25 cellular contexts compared by ENCODE assay signal in genomic region chr12:126447346-126447745, GRCh38.
"Had no signal": no experiment of that assay in that cellular context is flagged by ENCODE, and none has a peak within 500 bp of the region (broad histone marks: within the 10 kb centered on the region; RNA-seq: fewer than 3 reads in every experiment).

No MANE protein-coding gene starts in this region.

- H3K9me3 ChIP-seq: gastrocnemius medialis, right lobe of liver, thyroid gland, vagina had no signal

- H3K27ac ChIP-seq: gastrocnemius medialis, neural progenitor cell, parathyroid adenoma, right lobe of liver, stomach, thyroid gland, vagina had no signal

- DNase-seq: cortex of kidney; effector memory CD8-positive, alpha-beta T cell; erythroblast; foreskin fibroblast; gastrocnemius medialis; head of caudate nucleus; kidney; mesendoderm; midbrain; naive thymus-derived CD4-positive, alpha-beta T cell; right lobe of liver; small intestine; stimulated activated CD4-positive, alpha-beta T cell treated with anti-CD3 and anti-CD28 coated beads, Interleukin-15, amount 100 ng/mL, for 24 hours; stimulated activated CD4-positive, alpha-beta T cell treated with anti-CD3 and anti-CD28 coated beads, Interleukin-2, amount 100 ng/mL, for 48 hours; stimulated activated naive CD4-positive, alpha-beta T cell; stomach; thyroid gland; trophoblast cell had no signal

- H3K27ac Mint-ChIP-seq: effector memory CD8-positive, alpha-beta T cell; naive thymus-derived CD4-positive, alpha-beta T cell; nephron; neural progenitor cell; progenitor cell of endocrine pancreas had no signal

- H3K4me1 Mint-ChIP-seq: nephron had no signal

- H2AFZ ChIP-seq: neural progenitor cell, parathyroid adenoma had no signal

- H3K4me3 Mint-ChIP-seq: effector memory CD8-positive, alpha-beta T cell; naive thymus-derived CD4-positive, alpha-beta T cell; nephron; neural progenitor cell had no signal

- H3K27me3 Mint-ChIP-seq: effector memory CD8-positive, alpha-beta T cell; naive thymus-derived CD4-positive, alpha-beta T cell; progenitor cell of endocrine pancreas had no signal

- FAIRE-seq: endometrium, kidney, small intestine had no signal

- H3K4me2 ChIP-seq: neural progenitor cell had no signal

- ATAC-seq: effector memory CD8-positive, alpha-beta T cell; gastrocnemius medialis; left lobe of liver; naive thymus-derived CD4-positive, alpha-beta T cell; right lobe of liver had no signal

- H3K4me3 ChIP-seq: gastrocnemius medialis, neural progenitor cell, right lobe of liver, stomach, thyroid gland, vagina had no signal

- H3K36me3 ChIP-seq: gastrocnemius medialis, neural progenitor cell, right lobe of liver, stomach, thyroid gland, vagina had no signal

- H3K36me3 Mint-ChIP-seq: neural progenitor cell had no signal

- H3K4me1 ChIP-seq: gastrocnemius medialis, neural progenitor cell, parathyroid adenoma, right lobe of liver, stomach, thyroid gland, vagina had no signal

- H3K79me2 ChIP-seq: parathyroid adenoma had no signal

- H3K27me3 ChIP-seq: gastrocnemius medialis, neural progenitor cell, right lobe of liver, stomach, thyroid gland, vagina had no signal

- H3K9ac ChIP-seq: neural progenitor cell, parathyroid adenoma had no signal
